32 cellular contexts compared by ENCODE assay signal in the genomic region with DNA sequence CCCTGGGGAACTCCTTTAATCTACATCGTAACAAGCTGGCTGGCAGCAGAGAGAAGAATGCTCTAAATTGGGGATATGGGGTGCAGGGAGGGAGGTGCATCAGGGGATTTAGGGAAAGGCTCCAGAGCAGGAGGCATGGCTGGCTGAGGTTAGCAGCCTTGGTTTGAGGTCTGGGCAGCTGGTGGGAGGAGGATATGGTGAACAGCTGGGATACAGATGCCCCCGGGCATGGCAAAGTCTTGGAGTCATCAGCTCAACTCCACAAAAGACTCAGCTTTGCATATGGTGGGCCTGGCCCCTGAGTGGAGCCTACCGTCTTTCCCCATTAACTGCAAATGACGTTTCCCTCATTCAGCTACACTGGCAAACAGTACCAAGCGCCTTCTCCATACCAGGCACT. TPM values are rescaled to one million over a fixed set of nuclear protein-coding genes. Genes with fewer than 3 reads are reported as not detected.
DNase-seq lines count a peak whose midpoint lies in the region; ATAC-seq and TF ChIP-seq lines count a peak whose summit lies in the region.
"Had no signal": no experiment of that assay in that cellular context is flagged by ENCODE, and none has a peak within 500 bp of the region (broad histone marks: within the 10 kb centered on the region; RNA-seq: fewer than 3 reads in every experiment).

No MANE protein-coding gene starts in this region.

- intact Hi-C loops in esophagus squamous epithelium (cut with DNase I): no loop called here
- intact Hi-C loops in activated T-helper 1 cell treated with anti-CD3 and anti-CD28 coated beads, Interleukin-12 subunit alpha, Interleukin-12 subunit beta, Interleukin-2, Interleukin-4 antibody, amounts not matched to agents 30 ng/mL and 10 ng/mL and 1 ng/mL, durations not matched to agents 14 hours and 24 hours and 36 hours (cut with micrococcal nuclease): no loop called here

- H3K9ac ChIP-seq in HUES48 (ENCODE audit: low read depth, low read length): no peak overlapping the region
- no peak overlapping the region for H3K9ac ChIP-seq in neural progenitor cell
- H3K9ac ChIP-seq: BLaER1, KMS-11, parathyroid adenoma had no signal

- H3K27me3 Mint-ChIP-seq in neural progenitor cell (ENCODE audit: insufficient read depth, low read depth): peaks cover 6% of the 10 kb centered on the region
- peaks cover 30% of the 10 kb centered on the region for H3K27me3 Mint-ChIP-seq in activated T-helper 1 cell treated with anti-CD3 and anti-CD28 coated beads, Interleukin-12 subunit alpha, Interleukin-12 subunit beta, Interleukin-2, Interleukin-4 antibody, amounts not matched to agents 30 ng/mL and 10 ng/mL and 1 ng/mL, durations not matched to agents 14 hours and 24 hours and 36 hours (ENCODE audit: insufficient read depth)

- CTCF ChIA-PET in RWPE1 (lab: Yijun Ruan, JAX): interaction anchor here (0.6 to 1.1 kb wide), 4 partner anchors 13 to 471 kb away, joined by 3 read pairs; no protein-coding TSS in a partner anchor

- H3K4me3 ChIP-seq in HUES48 (ENCODE audit: low read depth, low read length) (no peak overlapping the region), esophagus squamous epithelium (no peak overlapping the region), neural progenitor cell (no peak overlapping the region)
- H3K4me3 ChIP-seq: BLaER1, colonic mucosa had no signal

- H3K9me3 ChIP-seq in HUES48 (ENCODE audit: control insufficient read depth, insufficient read depth, low read length) (no peaks in the 10 kb centered on the region), esophagus squamous epithelium (no peaks in the 10 kb centered on the region), neural progenitor cell (ENCODE audit: low read depth) (no peaks in the 10 kb centered on the region)
- H3K9me3 ChIP-seq: BLaER1, colonic mucosa had no signal

- H4K20me1 ChIP-seq in neural progenitor cell (ENCODE audit: low read depth): no peaks in the 10 kb centered on the region
- H4K20me1 ChIP-seq: BLaER1 had no signal

- peaks cover 62% of the 10 kb centered on the region for H3F3A ChIP-seq in neural progenitor cell (ENCODE audit: low read depth)

- H3K9me3 Mint-ChIP-seq in neural progenitor cell: no peaks in the 10 kb centered on the region
- H3K9me3 Mint-ChIP-seq in activated T-helper 1 cell treated with anti-CD3 and anti-CD28 coated beads, Interleukin-12 subunit alpha, Interleukin-12 subunit beta, Interleukin-2, Interleukin-4 antibody, amounts not matched to agents 30 ng/mL and 10 ng/mL and 1 ng/mL, durations not matched to agents 14 hours and 24 hours and 36 hours: no peaks in the 10 kb centered on the region
- H3K9me3 Mint-ChIP-seq: activated B cell treated with CpG ODN at 0.5 μM for 24 hours; activated naive CD8-positive, alpha-beta T cell treated with anti-CD3 and anti-CD28 coated beads for 36 hours; naive thymus-derived CD8-positive, alpha-beta T cell had no signal

- POLR2A ChIA-PET in RWPE1 (lab: Yijun Ruan, JAX; ENCODE audit: low non-redundant PET): no interaction called here

- H3K4me1 Mint-ChIP-seq in neural progenitor cell: peaks cover 79% of the 10 kb centered on the region
- H3K4me1 Mint-ChIP-seq in activated T-helper 1 cell treated with anti-CD3 and anti-CD28 coated beads, Interleukin-12 subunit alpha, Interleukin-12 subunit beta, Interleukin-2, Interleukin-4 antibody, amounts not matched to agents 30 ng/mL and 10 ng/mL and 1 ng/mL, durations not matched to agents 14 hours and 24 hours and 36 hours (ENCODE audit: low read depth): no peaks in the 10 kb centered on the region
- H3K4me1 Mint-ChIP-seq: activated B cell treated with CpG ODN at 0.5 μM for 24 hours had no signal

- no peak overlapping the region for H3K27ac Mint-ChIP-seq in neural progenitor cell
- H3K27ac Mint-ChIP-seq in activated T-helper 1 cell treated with anti-CD3 and anti-CD28 coated beads, Interleukin-12 subunit alpha, Interleukin-12 subunit beta, Interleukin-2, Interleukin-4 antibody, amounts not matched to agents 30 ng/mL and 10 ng/mL and 1 ng/mL, durations not matched to agents 14 hours and 24 hours and 36 hours: no peak overlapping the region
- H3K27ac Mint-ChIP-seq: activated B cell treated with CpG ODN at 0.5 μM for 24 hours; activated naive CD8-positive, alpha-beta T cell treated with anti-CD3 and anti-CD28 coated beads for 36 hours; naive thymus-derived CD8-positive, alpha-beta T cell had no signal

- H3K36me3 ChIP-seq in HUES48 (ENCODE audit: control insufficient read depth, insufficient read depth, low read length) (peaks cover 9% of the 10 kb centered on the region), esophagus squamous epithelium (peaks cover 0 to 10% (median 0%) of the 10 kb centered on the region in 3 donors), neural progenitor cell (no peaks in the 10 kb centered on the region)
- H3K36me3 ChIP-seq: BLaER1, colonic mucosa had no signal

- H3K27ac ChIP-seq in HUES48 (ENCODE audit: low read depth, low read length): peak overlapping the region; percentile 72
- peak overlapping the region; percentile 89 for H3K27ac ChIP-seq in RWPE1
- H3K27ac ChIP-seq in esophagus squamous epithelium: peak overlapping the region; percentile 8 to 94 (median 78)
- no peak overlapping the region for H3K27ac ChIP-seq in neural progenitor cell
- H3K27ac ChIP-seq: BLaER1, colonic mucosa, KMS-11, parathyroid adenoma had no signal

- 55 to 73% methylated on average over 4 to 5 of the region's 5 CpGs for WGBS in esophagus squamous epithelium, 2 donors

- TF ChIP-seq CTCF in RWPE1 (conservative IDR thresholded peaks at IDR 0.05; ENCODE audit: low read depth) (no peak), esophagus squamous epithelium (IDR thresholded peaks at IDR 0.05) (no peak), neural progenitor cell (IDR thresholded peaks at IDR 0.05) (no peak)

- peak overlapping the region; percentile 63 for H3K4me2 ChIP-seq in neural progenitor cell
- H3K4me2 ChIP-seq: BLaER1, KMS-11 had no signal

- no peak overlapping the region for H2AFZ ChIP-seq in neural progenitor cell (replicated peaks)
- H2AFZ ChIP-seq: parathyroid adenoma had no signal

- H3K36me3 Mint-ChIP-seq in neural progenitor cell: no peaks in the 10 kb centered on the region
- H3K36me3 Mint-ChIP-seq in activated T-helper 1 cell treated with anti-CD3 and anti-CD28 coated beads, Interleukin-12 subunit alpha, Interleukin-12 subunit beta, Interleukin-2, Interleukin-4 antibody, amounts not matched to agents 30 ng/mL and 10 ng/mL and 1 ng/mL, durations not matched to agents 14 hours and 24 hours and 36 hours (ENCODE audit: low read depth): no peaks in the 10 kb centered on the region
- H3K36me3 Mint-ChIP-seq: activated naive CD8-positive, alpha-beta T cell treated with anti-CD3 and anti-CD28 coated beads for 36 hours; naive thymus-derived CD8-positive, alpha-beta T cell had no signal

- H3K4me1 ChIP-seq in HUES48 (ENCODE audit: control insufficient read depth, insufficient read depth, low read length) (peaks cover 63% of the 10 kb centered on the region), esophagus squamous epithelium (peaks cover 26 to 99% (median 52%) of the 10 kb centered on the region in 3 donors), neural progenitor cell (peaks cover 67% of the 10 kb centered on the region)
- H3K4me1 ChIP-seq: parathyroid adenoma had no signal

- no peak for TF ChIP-seq POLR2A in esophagus squamous epithelium (IDR thresholded peaks at IDR 0.05)

- H3K27me3 ChIP-seq in HUES48 (ENCODE audit: control insufficient read depth, insufficient read depth, low read length) (no peaks in the 10 kb centered on the region), esophagus squamous epithelium (peaks cover 0 to 19% (median 0%) of the 10 kb centered on the region in 4 donors), neural progenitor cell (peaks cover 27% of the 10 kb centered on the region)

- no peak for ATAC-seq in GM18868 (IDR thresholded peaks at IDR 0.05; ENCODE audit: unreplicated experiment)
- ATAC-seq: naive thymus-derived CD8-positive, alpha-beta T cell had no signal

- H3K79me2 ChIP-seq in neural progenitor cell (ENCODE audit: low read depth): no peaks in the 10 kb centered on the region
- H3K79me2 ChIP-seq: parathyroid adenoma had no signal

- DNase-seq in RWPE1 (ENCODE audit: low spot score): no peak
- no peak for DNase-seq in esophagus squamous epithelium (lab: John Stamatoyannopoulos, UW)
- no peak for DNase-seq in neural progenitor cell (ENCODE audit: low spot score)
- DNase-seq in NCI-H2081 treated with DMSO at 0.1 percent for 48 hours (lab: John Stamatoyannopoulos, UW): no peak
- no peak for DNase-seq in SKM-1 treated with dmso at 0.1 percent for 144 hours (lab: John Stamatoyannopoulos, UW; ENCODE audit: unreplicated experiment)
- DNase-seq in activated T-helper 1 cell treated with anti-CD3 and anti-CD28 coated beads, Interleukin-12 subunit alpha, Interleukin-12 subunit beta, Interleukin-2, Interleukin-4 antibody, amounts not matched to agents 30 ng/mL and 10 ng/mL and 1 ng/mL, durations not matched to agents 14 hours and 24 hours and 36 hours (ENCODE audit: low spot score): no peak
- DNase-seq: activated B cell treated with CpG ODN at 0.5 μM for 24 hours; activated CD4-positive, alpha-beta T cell treated with anti-CD3 and anti-CD28 coated beads, Interleukin-2, amount 50 U/mL, for 1 hour; activated effector memory CD4-positive, alpha-beta T cell treated with anti-CD3 and anti-CD28 coated beads, Interleukin-2, amount 50 U/mL, for 16 hours; activated naive CD8-positive, alpha-beta T cell treated with anti-CD3 and anti-CD28 coated beads for 36 hours; activated T-cell treated with anti-CD3 and anti-CD28 coated beads, Interleukin-2, amount 50 U/mL, for 1 hour; colonic mucosa; effector CD4-positive, alpha-beta T cell; GDM1; head of caudate nucleus; midbrain; naive thymus-derived CD8-positive, alpha-beta T cell; NCI-H2029; NCI-H345; NCI-H774; retina; stimulated activated naive CD4-positive, alpha-beta T cell had no signal

- peak overlapping the region; percentile 22 for H3K4me3 Mint-ChIP-seq in neural progenitor cell
- H3K4me3 Mint-ChIP-seq in activated T-helper 1 cell treated with anti-CD3 and anti-CD28 coated beads, Interleukin-12 subunit alpha, Interleukin-12 subunit beta, Interleukin-2, Interleukin-4 antibody, amounts not matched to agents 30 ng/mL and 10 ng/mL and 1 ng/mL, durations not matched to agents 14 hours and 24 hours and 36 hours: no peak overlapping the region
- H3K4me3 Mint-ChIP-seq: activated B cell treated with CpG ODN at 0.5 μM for 24 hours; activated naive CD8-positive, alpha-beta T cell treated with anti-CD3 and anti-CD28 coated beads for 36 hours; naive thymus-derived CD8-positive, alpha-beta T cell had no signal

RNA-seq across cellular contexts. Expression of a gene that starts 5.4 kb away (rescaled TPM):
- total RNA-seq in esophagus squamous epithelium (10 to 100 TPM; 25.5 to 39.2 (median 29.6) TPM), neural progenitor cell (ENCODE audit: low replicate concordance) (0.09 and 0.56 TPM in 2 replicates)
- 0.05 and 0.39 TPM in 2 replicates for total RNA-seq in activated T-helper 1 cell treated with anti-CD3 and anti-CD28 coated beads, Interleukin-12 subunit alpha, Interleukin-12 subunit beta, Interleukin-2, Interleukin-4 antibody, amounts not matched to agents 30 ng/mL and 10 ng/mL and 1 ng/mL, durations not matched to agents 14 hours and 24 hours and 36 hours
- total RNA-seq: fibroblast of villous mesenchyme, H4, SK-MEL-5 had no signal

RNA-seq across cellular contexts. Expression of a gene that starts 40.0 kb away (rescaled TPM):
- total RNA-seq in esophagus squamous epithelium (not detected), neural progenitor cell (ENCODE audit: low replicate concordance) (not detected in 2 replicates)
- 1.3 and 1.7 TPM in 2 replicates for total RNA-seq in activated T-helper 1 cell treated with anti-CD3 and anti-CD28 coated beads, Interleukin-12 subunit alpha, Interleukin-12 subunit beta, Interleukin-2, Interleukin-4 antibody, amounts not matched to agents 30 ng/mL and 10 ng/mL and 1 ng/mL, durations not matched to agents 14 hours and 24 hours and 36 hours
- total RNA-seq: cardiac septum, fibroblast of villous mesenchyme, H4, kidney epithelial cell had no signal

Comparison
In these comparisons a context has a peak if more than half of its experiments do, and no peak if none do; other contexts are left out.
1. RNA of a gene that starts 5.4 kb away (total RNA-seq): 25.5 to 39.2 TPM in esophagus squamous epithelium; 0.05 to 0.39 TPM in activated T-helper 1 cell treated with anti-CD3 and anti-CD28 coated beads, Interleukin-12 subunit alpha, Interleukin-12 subunit beta, Interleukin-2, Interleukin-4 antibody, amounts not matched to agents 30 ng/mL and 10 ng/mL and 1 ng/mL, durations not matched to agents 14 hours and 24 hours and 36 hours and 0.09 to 0.56 TPM in neural progenitor cell; every median in the first group is over 10 times any median in the second.